8 cellular contexts compared by ENCODE assay signal in genomic region chr11:117096973-117097566, GRCh38. TPM values are rescaled to one million over a fixed set of nuclear protein-coding genes. Genes with fewer than 3 reads are reported as not detected.
DNase-seq lines count a peak whose midpoint lies in the region; ATAC-seq and TF ChIP-seq lines count a peak whose summit lies in the region.

No MANE protein-coding gene starts in this region.

- H3K4me1 Mint-ChIP-seq in activated CD8-positive, alpha-beta T cell treated with anti-CD3 and anti-CD28 coated beads for 36 hours (ENCODE audit: low read depth): peaks cover 57% of the 10 kb centered on the region

- no peak for TF ChIP-seq POLR2A in stomach (IDR thresholded peaks at IDR 0.05)

- peaks cover 2% of the 10 kb centered on the region for H3K9me3 Mint-ChIP-seq in activated CD8-positive, alpha-beta T cell treated with anti-CD3 and anti-CD28 coated beads for 36 hours

- H3K27ac ChIP-seq in stomach: peak overlapping the region; percentile 89 to 100 (median 99)

- peaks cover 21 to 70% (median 46%) of the 10 kb centered on the region in 4 donors for H3K4me1 ChIP-seq in stomach

- POLR2A ChIA-PET in activated CD8-positive, alpha-beta T cell treated with anti-CD3 and anti-CD28 coated beads for 36 hours (lab: Charles Lee): interaction anchor here (0.7 to 3.3 kb wide), 15 partner anchors 14 to 167 kb away, joined by 3 to 22 read pairs (median 4); no protein-coding TSS in a partner anchor

- CTCF ChIA-PET in activated CD8-positive, alpha-beta T cell treated with anti-CD3 and anti-CD28 coated beads for 36 hours (lab: Charles Lee): interaction anchor here (0.9 to 4.8 kb wide), 12 partner anchors 9 to 305 kb away, joined by 3 to 26 read pairs (median 5); partner anchors contain the start of gene APOA5

- no peaks in the 10 kb centered on the region for H3K27me3 Mint-ChIP-seq in activated CD8-positive, alpha-beta T cell treated with anti-CD3 and anti-CD28 coated beads for 36 hours

- peaks cover 8% of the 10 kb centered on the region for H3K36me3 Mint-ChIP-seq in activated CD8-positive, alpha-beta T cell treated with anti-CD3 and anti-CD28 coated beads for 36 hours (ENCODE audit: low read depth)

- TF ChIP-seq CTCF in activated CD8-positive, alpha-beta T cell treated with anti-CD3 and anti-CD28 coated beads for 36 hours (IDR thresholded peaks at IDR 0.05): no peak
- no peak for TF ChIP-seq CTCF in stomach (IDR thresholded peaks at IDR 0.05)

- no peaks in the 10 kb centered on the region for H3K36me3 ChIP-seq in stomach

- no peak for ATAC-seq in activated CD8-positive, alpha-beta T cell treated with anti-CD3 and anti-CD28 coated beads for 36 hours

- TF ChIP-seq EP300 in stomach (IDR thresholded peaks at IDR 0.05): no peak

- H3K27ac Mint-ChIP-seq in activated CD8-positive, alpha-beta T cell treated with anti-CD3 and anti-CD28 coated beads for 36 hours: peak overlapping the region; percentile 94

- no peaks in the 10 kb centered on the region for H3K9me3 ChIP-seq in iPS-18c (ENCODE audit: control insufficient read depth, insufficient read depth, low read length)
- H3K9me3 ChIP-seq in stomach: no peaks in the 10 kb centered on the region

- DNase-seq in DMS53 (lab: John Stamatoyannopoulos, UW) (peak; percentile 38), DMS53 treated with DMSO at 0.1 percent for 48 hours (lab: John Stamatoyannopoulos, UW; ENCODE audit: unreplicated experiment) (no peak), stomach (no peak), SW480 (ENCODE audit: low spot score) (no peak), cerebellar nuclear complex (lab: John Stamatoyannopoulos, UW) (no peak)
- DNase-seq in activated CD8-positive, alpha-beta T cell treated with anti-CD3 and anti-CD28 coated beads for 36 hours: no peak
- DNase-seq in activated CD4-positive, CD25-positive, alpha-beta regulatory T cell (lab: John Stamatoyannopoulos, UW): no peak

- peak overlapping the region; percentile 98 for H3K4me3 Mint-ChIP-seq in activated CD8-positive, alpha-beta T cell treated with anti-CD3 and anti-CD28 coated beads for 36 hours

- H3K4me3 ChIP-seq in iPS-18c (ENCODE audit: insufficient read depth, low read depth, low read length): peak overlapping the region; percentile 79
- peak overlapping the region; percentile 76 to 98 (median 86) for H3K4me3 ChIP-seq in stomach

- no peaks in the 10 kb centered on the region for H3K27me3 ChIP-seq in stomach

- WGBS in stomach, 5 donors: 25 to 31% (median 26%) methylated on average over 9 of the region's 9 CpGs

- intact Hi-C loops in activated CD8-positive, alpha-beta T cell treated with anti-CD3 and anti-CD28 coated beads for 36 hours (cut with micrococcal nuclease): loop anchor here (5.0 kb wide), 3 partner anchors 35 to 215 kb away; no protein-coding TSS in a partner anchor
- intact Hi-C loops in stomach (cut with DNase I; ENCODE audit: low total_unique reads): no loop called here

RNA-seq across cellular contexts. Expression of gene SIK3, which starts 1.2 kb away (rescaled TPM):
- 10 to 100 TPM; 18.7 to 24.1 TPM for total RNA-seq in activated CD8-positive, alpha-beta T cell treated with anti-CD3 and anti-CD28 coated beads for 36 hours
- 10 to 100 TPM in 4 of 5 donors, 1 to 10 TPM in 1; 8.7 to 97.8 (median 44.3) TPM for total RNA-seq in stomach
- polyA plus RNA-seq in stomach: 1 to 10 TPM; 6.5 to 7.8 (median 7.0) TPM

RNA-seq across cellular contexts. Expression of gene PAFAH1B2, which starts 47.0 kb away (rescaled TPM):
- 10 to 100 TPM; 50.0 to 50.2 TPM for total RNA-seq in activated CD8-positive, alpha-beta T cell treated with anti-CD3 and anti-CD28 coated beads for 36 hours
- 100 to 1,000 TPM in 1 of 5 donors, 10 to 100 TPM in 4; 31.9 to 174 (median 63.0) TPM for total RNA-seq in stomach
- polyA plus RNA-seq in stomach: 10 to 100 TPM; 14.9 to 30.7 (median 27.5) TPM
